Comparison of ENCODE assay signal across 2 cellular contexts in the genomic region with DNA sequence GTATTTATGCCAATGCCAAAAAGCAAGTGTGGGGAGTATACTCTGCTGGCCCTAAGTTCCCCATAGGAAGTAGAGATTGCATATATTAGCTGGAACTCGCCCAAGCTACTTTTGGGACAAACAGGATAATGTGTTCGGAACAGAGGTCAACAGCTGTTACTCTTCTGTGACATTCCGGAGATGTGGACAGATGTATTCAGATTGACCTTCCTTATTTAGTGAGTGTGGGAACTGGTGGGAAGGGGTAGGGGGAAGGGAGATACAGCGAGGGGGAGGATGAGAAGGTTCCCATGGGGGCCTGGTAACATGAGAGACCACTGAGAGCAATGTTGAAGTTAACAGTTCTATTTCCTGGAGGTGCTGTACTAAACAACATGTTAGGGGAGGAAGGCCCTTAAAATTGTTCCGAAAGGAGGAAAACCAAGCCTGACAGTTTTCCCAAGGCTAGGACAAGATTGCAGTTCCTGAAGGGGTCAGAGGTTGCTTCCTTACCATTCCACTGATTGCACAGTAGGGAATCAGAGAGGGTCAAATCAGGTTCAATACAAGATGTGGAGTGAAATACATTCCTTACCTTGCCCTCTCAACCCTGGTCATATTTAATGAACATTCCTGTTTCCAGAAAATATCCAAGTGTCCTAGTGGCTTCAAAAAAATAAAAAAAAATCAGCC.
TF ChIP-seq lines count a peak whose summit lies in the region.

No MANE protein-coding gene starts in this region.

TF ChIP-seq in endothelial cell of umbilical vein, 7 proteins besides CTCF, POLR2A, EP300 and RAD21:
- TF ChIP-seq, protein P1, sequence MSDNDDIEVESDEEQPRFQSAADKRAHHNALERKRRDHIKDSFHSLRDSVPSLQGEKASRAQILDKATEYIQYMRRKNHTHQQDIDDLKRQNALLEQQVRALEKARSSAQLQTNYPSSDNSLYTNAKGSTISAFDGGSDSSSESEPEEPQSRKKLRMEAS (IDR thresholded peaks at IDR 0.05; ENCODE audit: insufficient read depth, insufficient read length), result no peak
- TF ChIP-seq EZH2 (IDR thresholded peaks at IDR 0.05; ENCODE audit: borderline replicate concordance, low read depth, low read length, severe bottlenecking), result no peak
- no peak for TF ChIP-seq FOS (IDR thresholded peaks at IDR 0.05; ENCODE audit: borderline replicate concordance, insufficient read depth, low read length)
- TF ChIP-seq POLR2AphosphoS5 (IDR thresholded peaks at IDR 0.05; ENCODE audit: insufficient read depth, low read depth, low read length), result peak; percentile 26
- no peak for TF ChIP-seq MYC (IDR thresholded peaks at IDR 0.05; ENCODE audit: low read depth, low read length)
- no peak for TF ChIP-seq JUN (IDR thresholded peaks at IDR 0.05; ENCODE audit: borderline replicate concordance, insufficient read depth, insufficient read length, low read depth)
- TF ChIP-seq GATA2 (IDR thresholded peaks at IDR 0.05; ENCODE audit: insufficient read depth, insufficient read length, low read depth, low read length), result no peak

TF ChIP-seq in liver, 16 proteins besides CTCF, POLR2A, EP300 and RAD21:
- TF ChIP-seq, protein P2, sequence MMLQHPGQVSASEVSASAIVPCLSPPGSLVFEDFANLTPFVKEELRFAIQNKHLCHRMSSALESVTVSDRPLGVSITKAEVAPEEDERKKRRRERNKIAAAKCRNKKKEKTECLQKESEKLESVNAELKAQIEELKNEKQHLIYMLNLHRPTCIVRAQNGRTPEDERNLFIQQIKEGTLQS (IDR thresholded peaks at IDR 0.05), result no peak
- TF ChIP-seq YY1 (IDR thresholded peaks at IDR 0.05) (no peak), HNF4G (IDR thresholded peaks at IDR 0.05) (no peak), SP1 (IDR thresholded peaks at IDR 0.05) (peak; percentile 60), JUND (IDR thresholded peaks at IDR 0.05) (no peak), EGR1 (IDR thresholded peaks at IDR 0.05; ENCODE audit: low read depth in 2 of 2) (peak in 1 of 2 donors; percentile 14), NR2F2 (IDR thresholded peaks at IDR 0.05) (peak; percentile 100), TAF1 (conservative IDR thresholded peaks at IDR 0.05) (no peak), RXRA (IDR thresholded peaks at IDR 0.05) (peak; percentile 40 to 69)
- TF ChIP-seq, protein P3, sequence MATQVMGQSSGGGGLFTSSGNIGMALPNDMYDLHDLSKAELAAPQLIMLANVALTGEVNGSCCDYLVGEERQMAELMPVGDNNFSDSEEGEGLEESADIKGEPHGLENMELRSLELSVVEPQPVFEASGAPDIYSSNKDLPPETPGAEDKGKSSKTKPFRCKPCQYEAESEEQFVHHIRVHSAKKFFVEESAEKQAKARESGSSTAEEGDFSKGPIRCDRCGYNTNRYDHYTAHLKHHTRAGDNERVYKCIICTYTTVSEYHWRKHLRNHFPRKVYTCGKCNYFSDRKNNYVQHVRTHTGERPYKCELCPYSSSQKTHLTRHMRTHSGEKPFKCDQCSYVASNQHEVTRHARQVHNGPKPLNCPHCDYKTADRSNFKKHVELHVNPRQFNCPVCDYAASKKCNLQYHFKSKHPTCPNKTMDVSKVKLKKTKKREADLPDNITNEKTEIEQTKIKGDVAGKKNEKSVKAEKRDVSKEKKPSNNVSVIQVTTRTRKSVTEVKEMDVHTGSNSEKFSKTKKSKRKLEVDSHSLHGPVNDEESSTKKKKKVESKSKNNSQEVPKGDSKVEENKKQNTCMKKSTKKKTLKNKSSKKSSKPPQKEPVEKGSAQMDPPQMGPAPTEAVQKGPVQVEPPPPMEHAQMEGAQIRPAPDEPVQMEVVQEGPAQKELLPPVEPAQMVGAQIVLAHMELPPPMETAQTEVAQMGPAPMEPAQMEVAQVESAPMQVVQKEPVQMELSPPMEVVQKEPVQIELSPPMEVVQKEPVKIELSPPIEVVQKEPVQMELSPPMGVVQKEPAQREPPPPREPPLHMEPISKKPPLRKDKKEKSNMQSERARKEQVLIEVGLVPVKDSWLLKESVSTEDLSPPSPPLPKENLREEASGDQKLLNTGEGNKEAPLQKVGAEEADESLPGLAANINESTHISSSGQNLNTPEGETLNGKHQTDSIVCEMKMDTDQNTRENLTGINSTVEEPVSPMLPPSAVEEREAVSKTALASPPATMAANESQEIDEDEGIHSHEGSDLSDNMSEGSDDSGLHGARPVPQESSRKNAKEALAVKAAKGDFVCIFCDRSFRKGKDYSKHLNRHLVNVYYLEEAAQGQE (IDR thresholded peaks at IDR 0.05), result peak; percentile 11
- TF ChIP-seq, protein P1 (IDR thresholded peaks at IDR 0.05), result no peak
TF ChIP-seq in liver: peak in this region for 5.
